Comparison of ENCODE assay signal across 34 cellular contexts in genomic region chr4:158200214-158200613, GRCh38. TPM values are rescaled to one million over a fixed set of nuclear protein-coding genes. Genes with fewer than 3 reads are reported as not detected.
"Had no signal": no experiment of that assay in that cellular context is flagged by ENCODE, and none has a peak within 500 bp of the region (broad histone marks: within the 10 kb centered on the region; RNA-seq: fewer than 3 reads in every experiment).

No MANE protein-coding gene starts in this region.

- H3K4me1 Mint-ChIP-seq: activated B cell treated with CpG ODN at 0.5 μM for 24 hours; activated CD4-positive, alpha-beta memory T cell treated with anti-CD3 and anti-CD28 coated beads, Interleukin-2, amount 10 ng/mL, durations not matched to agents 7 days and 5 days; activated CD4-positive, alpha-beta T cell treated with anti-CD3 and anti-CD28 coated beads for 36 hours; activated CD4-positive, alpha-beta T cell treated with anti-CD3 and anti-CD28 coated beads, Interleukin-2, amount 10 ng/mL, durations not matched to agents 7 days and 5 days; activated CD8-positive, alpha-beta memory T cell treated with anti-CD3 and anti-CD28 coated beads, Interleukin-2, amount 10 ng/mL, durations not matched to agents 7 days and 5 days; activated naive CD4-positive, alpha-beta T cell treated with anti-CD3 and anti-CD28 coated beads, Interleukin-2, amount 10 ng/mL, durations not matched to agents 7 days and 5 days; activated naive CD4-positive, alpha-beta T cell treated with anti-CD3 and anti-CD28 coated beads, Interleukin-2, amount 50 U/mL, for 24 hours; activated naive CD8-positive, alpha-beta T cell treated with anti-CD3 and anti-CD28 coated beads, Interleukin-2, amount 10 ng/mL, durations not matched to agents 7 days and 5 days; activated naive CD8-positive, alpha-beta T cell treated with anti-CD3 and anti-CD28 coated beads, Interleukin-2, amount 50 U/mL, for 24 hours had no signal

- H3K4me1 ChIP-seq: body of pancreas, breast epithelium had no signal

- H3K4me3 Mint-ChIP-seq: activated B cell treated with CpG ODN at 0.5 μM for 24 hours; activated CD4-positive, alpha-beta memory T cell treated with anti-CD3 and anti-CD28 coated beads, Interleukin-2, amount 10 ng/mL, durations not matched to agents 7 days and 5 days; activated CD4-positive, alpha-beta T cell treated with anti-CD3 and anti-CD28 coated beads for 36 hours; activated CD4-positive, alpha-beta T cell treated with anti-CD3 and anti-CD28 coated beads, Interleukin-2, amount 10 ng/mL, durations not matched to agents 7 days and 5 days; activated CD8-positive, alpha-beta memory T cell treated with anti-CD3 and anti-CD28 coated beads, Interleukin-2, amount 10 ng/mL, durations not matched to agents 7 days and 5 days; activated CD8-positive, alpha-beta T cell treated with anti-CD3 and anti-CD28 coated beads, Interleukin-2, amount 10 ng/mL, durations not matched to agents 7 days and 5 days; activated naive CD4-positive, alpha-beta T cell treated with anti-CD3 and anti-CD28 coated beads, Interleukin-2, amount 10 ng/mL, durations not matched to agents 7 days and 5 days; activated naive CD4-positive, alpha-beta T cell treated with anti-CD3 and anti-CD28 coated beads, Interleukin-2, amount 50 U/mL, for 24 hours; activated naive CD8-positive, alpha-beta T cell; activated naive CD8-positive, alpha-beta T cell treated with anti-CD3 and anti-CD28 coated beads, Interleukin-2, amount 10 ng/mL, durations not matched to agents 7 days and 5 days; activated naive CD8-positive, alpha-beta T cell treated with anti-CD3 and anti-CD28 coated beads, Interleukin-2, amount 50 U/mL, for 24 hours; activated T-cell treated with anti-CD3 and anti-CD28 coated beads, Interleukin-2, amount 50 U/mL, for 24 hours; T-helper 1 cell treated with Interleukin-12 subunit alpha and Interleukin-12 subunit beta and Interleukin-4 antibody, amounts not matched to agents 30 μg/mL and 1 μg/mL, for 36 hours; T-helper 2 cell treated with Interferon-gamma antibody and Interleukin-4, amounts not matched to agents 5 μg/mL and 100 μg/mL, for 36 hours had no signal

- H3K27ac Mint-ChIP-seq: activated B cell treated with CpG ODN at 0.5 μM for 24 hours; activated CD4-positive, alpha-beta memory T cell treated with anti-CD3 and anti-CD28 coated beads, Interleukin-2, amount 10 ng/mL, durations not matched to agents 7 days and 5 days; activated CD4-positive, alpha-beta T cell treated with anti-CD3 and anti-CD28 coated beads for 36 hours; activated CD4-positive, alpha-beta T cell treated with anti-CD3 and anti-CD28 coated beads, Interleukin-2, amount 10 ng/mL, durations not matched to agents 7 days and 5 days; activated CD8-positive, alpha-beta memory T cell treated with anti-CD3 and anti-CD28 coated beads, Interleukin-2, amount 10 ng/mL, durations not matched to agents 7 days and 5 days; activated CD8-positive, alpha-beta T cell treated with anti-CD3 and anti-CD28 coated beads, Interleukin-2, amount 10 ng/mL, durations not matched to agents 7 days and 5 days; activated naive CD4-positive, alpha-beta T cell treated with anti-CD3 and anti-CD28 coated beads, Interleukin-2, amount 10 ng/mL, durations not matched to agents 7 days and 5 days; activated naive CD4-positive, alpha-beta T cell treated with anti-CD3 and anti-CD28 coated beads, Interleukin-2, amount 50 U/mL, for 24 hours; activated naive CD8-positive, alpha-beta T cell; activated naive CD8-positive, alpha-beta T cell treated with anti-CD3 and anti-CD28 coated beads, Interleukin-2, amount 10 ng/mL, durations not matched to agents 7 days and 5 days; activated naive CD8-positive, alpha-beta T cell treated with anti-CD3 and anti-CD28 coated beads, Interleukin-2, amount 50 U/mL, for 24 hours; activated T-cell treated with anti-CD3 and anti-CD28 coated beads, Interleukin-2, amount 50 U/mL, for 24 hours; activated T-helper 2 cell treated with anti-CD3 and anti-CD28 coated beads, Interferon-gamma antibody, Interleukin-2, Interleukin-4, amounts not matched to agents 10 μg/mL and 5 μg/mL and 100 μg/mL, durations not matched to agents 14 hours and 24 hours and 36 hours; T-helper 1 cell treated with Interleukin-12 subunit alpha and Interleukin-12 subunit beta and Interleukin-4 antibody, amounts not matched to agents 30 μg/mL and 1 μg/mL, for 36 hours; T-helper 2 cell treated with Interferon-gamma antibody and Interleukin-4, amounts not matched to agents 5 μg/mL and 100 μg/mL, for 36 hours had no signal

- H3K27me3 ChIP-seq: body of pancreas, brain microvascular endothelial cell, breast epithelium had no signal

- DNase-seq: activated B cell treated with CpG ODN at 0.5 μM for 24 hours; activated CD4-positive, alpha-beta memory T cell treated with anti-CD3 and anti-CD28 coated beads, Interleukin-2, amount 10 ng/mL, durations not matched to agents 7 days and 5 days; activated CD4-positive, alpha-beta T cell treated with anti-CD3 and anti-CD28 coated beads for 1 hour; activated CD4-positive, alpha-beta T cell treated with anti-CD3 and anti-CD28 coated beads for 36 hours; activated CD4-positive, alpha-beta T cell treated with anti-CD3 and anti-CD28 coated beads for 48 hours; activated CD4-positive, alpha-beta T cell treated with anti-CD3 and anti-CD28 coated beads, Interleukin-2, amount 10 ng/mL, durations not matched to agents 7 days and 5 days; activated CD4-positive, alpha-beta T cell treated with anti-CD3 and anti-CD28 coated beads, Interleukin-2, amount 50 U/mL, for 48 hours; activated CD8-positive, alpha-beta memory T cell treated with anti-CD3 and anti-CD28 coated beads for 24 hours; activated CD8-positive, alpha-beta memory T cell treated with anti-CD3 and anti-CD28 coated beads, Interleukin-2, amount 10 ng/mL, durations not matched to agents 7 days and 5 days; activated CD8-positive, alpha-beta memory T cell treated with anti-CD3 and anti-CD28 coated beads, Interleukin-2, amount 50 U/mL, for 48 hours; activated CD8-positive, alpha-beta T cell treated with anti-CD3 and anti-CD28 coated beads, Interleukin-2, amount 10 ng/mL, durations not matched to agents 7 days and 5 days; activated effector memory CD4-positive, alpha-beta T cell treated with Interleukin-2 at 50 U/mL for 16 hours; activated gamma-delta T cell; activated naive CD4-positive, alpha-beta T cell treated with anti-CD3 and anti-CD28 coated beads, Interleukin-2, amount 10 ng/mL, durations not matched to agents 7 days and 5 days; activated naive CD4-positive, alpha-beta T cell treated with Interleukin-2 at 50 U/mL for 16 hours; activated naive CD8-positive, alpha-beta T cell treated with anti-CD3 and anti-CD28 coated beads, Interleukin-2, amount 10 ng/mL, durations not matched to agents 7 days and 5 days; activated naive CD8-positive, alpha-beta T cell treated with anti-CD3 and anti-CD28 coated beads, Interleukin-2, amount 50 U/mL, for 24 hours; activated T-cell treated with anti-CD3 and anti-CD28 coated beads, Interleukin-2, amount 50 U/mL, for 24 hours; activated T-cell treated with anti-CD3 and anti-CD28 coated beads, Interleukin-2, amount 50 U/mL, for 48 hours; amygdala; anterior cingulate cortex; body of pancreas; brain microvascular endothelial cell; central memory CD4-positive, alpha-beta T cell; T-helper 1 cell; T-helper 2 cell; T-helper 9 cell had no signal

- H3K27ac ChIP-seq: body of pancreas, brain microvascular endothelial cell, breast epithelium, VCaP had no signal

- H3K36me3 ChIP-seq: brain microvascular endothelial cell, breast epithelium had no signal

- H3K9me3 Mint-ChIP-seq: activated B cell treated with CpG ODN at 0.5 μM for 24 hours; activated CD4-positive, alpha-beta memory T cell treated with anti-CD3 and anti-CD28 coated beads, Interleukin-2, amount 10 ng/mL, durations not matched to agents 7 days and 5 days; activated CD4-positive, alpha-beta T cell treated with anti-CD3 and anti-CD28 coated beads, Interleukin-2, amount 10 ng/mL, durations not matched to agents 7 days and 5 days; activated naive CD4-positive, alpha-beta T cell treated with anti-CD3 and anti-CD28 coated beads, Interleukin-2, amount 10 ng/mL, durations not matched to agents 7 days and 5 days; activated naive CD4-positive, alpha-beta T cell treated with anti-CD3 and anti-CD28 coated beads, Interleukin-2, amount 50 U/mL, for 24 hours; activated naive CD8-positive, alpha-beta T cell treated with anti-CD3 and anti-CD28 coated beads, Interleukin-2, amount 10 ng/mL, durations not matched to agents 7 days and 5 days; activated naive CD8-positive, alpha-beta T cell treated with anti-CD3 and anti-CD28 coated beads, Interleukin-2, amount 50 U/mL, for 24 hours; activated T-cell treated with anti-CD3 and anti-CD28 coated beads, Interleukin-2, amount 50 U/mL, for 24 hours; activated T-helper 2 cell treated with anti-CD3 and anti-CD28 coated beads, Interferon-gamma antibody, Interleukin-2, Interleukin-4, amounts not matched to agents 10 μg/mL and 5 μg/mL and 100 μg/mL, durations not matched to agents 14 hours and 24 hours and 36 hours; T-helper 1 cell treated with Interleukin-12 subunit alpha and Interleukin-12 subunit beta and Interleukin-4 antibody, amounts not matched to agents 30 μg/mL and 1 μg/mL, for 36 hours; T-helper 2 cell treated with Interferon-gamma antibody and Interleukin-4, amounts not matched to agents 5 μg/mL and 100 μg/mL, for 36 hours had no signal

- H3K36me3 Mint-ChIP-seq: activated CD8-positive, alpha-beta memory T cell treated with anti-CD3 and anti-CD28 coated beads, Interleukin-2, amount 10 ng/mL, durations not matched to agents 7 days and 5 days; activated naive CD4-positive, alpha-beta T cell treated with anti-CD3 and anti-CD28 coated beads, Interleukin-2, amount 10 ng/mL, durations not matched to agents 7 days and 5 days; activated naive CD4-positive, alpha-beta T cell treated with anti-CD3 and anti-CD28 coated beads, Interleukin-2, amount 50 U/mL, for 24 hours; activated naive CD8-positive, alpha-beta T cell; activated naive CD8-positive, alpha-beta T cell treated with anti-CD3 and anti-CD28 coated beads, Interleukin-2, amount 10 ng/mL, durations not matched to agents 7 days and 5 days had no signal

- H3K4me3 ChIP-seq: body of pancreas, breast epithelium had no signal

- H3K9me3 ChIP-seq: body of pancreas, breast epithelium had no signal

- ATAC-seq: activated CD4-positive, alpha-beta T cell treated with anti-CD3 and anti-CD28 coated beads for 36 hours; activated CD8-positive, alpha-beta memory T cell treated with anti-CD3 and anti-CD28 coated beads, Interleukin-2, amount 10 ng/mL, durations not matched to agents 7 days and 5 days; activated CD8-positive, alpha-beta T cell treated with anti-CD3 and anti-CD28 coated beads, Interleukin-2, amount 10 ng/mL, durations not matched to agents 7 days and 5 days; activated naive CD8-positive, alpha-beta T cell treated with anti-CD3 and anti-CD28 coated beads, Interleukin-2, amount 50 U/mL, for 24 hours; body of pancreas had no signal

- H3K27me3 Mint-ChIP-seq: activated B cell treated with CpG ODN at 0.5 μM for 24 hours; activated naive CD4-positive, alpha-beta T cell treated with anti-CD3 and anti-CD28 coated beads, Interleukin-2, amount 10 ng/mL, durations not matched to agents 7 days and 5 days; activated naive CD4-positive, alpha-beta T cell treated with anti-CD3 and anti-CD28 coated beads, Interleukin-2, amount 50 U/mL, for 24 hours; activated naive CD8-positive, alpha-beta T cell treated with anti-CD3 and anti-CD28 coated beads, Interleukin-2, amount 50 U/mL, for 24 hours; activated T-cell treated with anti-CD3 and anti-CD28 coated beads, Interleukin-2, amount 50 U/mL, for 24 hours had no signal

RNA-seq across cellular contexts. Expression of gene TMEM144, which starts 10.1 kb away (rescaled TPM):
- total RNA-seq: activated B cell treated with CpG ODN at 0.5 μM for 24 hours; activated CD4-positive, alpha-beta memory T cell treated with anti-CD3 and anti-CD28 coated beads, Interleukin-2, amount 10 ng/mL, durations not matched to agents 7 days and 5 days; activated CD4-positive, alpha-beta T cell treated with anti-CD3 and anti-CD28 coated beads, Interleukin-2, amount 10 ng/mL, durations not matched to agents 7 days and 5 days; activated CD8-positive, alpha-beta memory T cell treated with anti-CD3 and anti-CD28 coated beads, Interleukin-2, amount 10 ng/mL, durations not matched to agents 7 days and 5 days; activated CD8-positive, alpha-beta T cell treated with anti-CD3 and anti-CD28 coated beads, Interleukin-2, amount 10 ng/mL, durations not matched to agents 7 days and 5 days had no signal

RNA-seq across cellular contexts. Expression of gene GASK1B, which starts 27.4 kb away (rescaled TPM):
- total RNA-seq: activated B cell treated with CpG ODN at 0.5 μM for 24 hours; activated CD4-positive, alpha-beta memory T cell treated with anti-CD3 and anti-CD28 coated beads, Interleukin-2, amount 10 ng/mL, durations not matched to agents 7 days and 5 days; activated CD4-positive, alpha-beta T cell treated with anti-CD3 and anti-CD28 coated beads for 36 hours; activated CD4-positive, alpha-beta T cell treated with anti-CD3 and anti-CD28 coated beads, Interleukin-2, amount 10 ng/mL, durations not matched to agents 7 days and 5 days; activated CD8-positive, alpha-beta memory T cell treated with anti-CD3 and anti-CD28 coated beads, Interleukin-2, amount 10 ng/mL, durations not matched to agents 7 days and 5 days; activated CD8-positive, alpha-beta T cell treated with anti-CD3 and anti-CD28 coated beads, Interleukin-2, amount 10 ng/mL, durations not matched to agents 7 days and 5 days; activated T-helper 2 cell treated with anti-CD3 and anti-CD28 coated beads, Interferon-gamma antibody, Interleukin-2, Interleukin-4, amounts not matched to agents 10 μg/mL and 5 μg/mL and 100 μg/mL, durations not matched to agents 14 hours and 24 hours and 36 hours had no signal
